ENCODE assay signal across 15 cellular contexts in the genomic region with DNA sequence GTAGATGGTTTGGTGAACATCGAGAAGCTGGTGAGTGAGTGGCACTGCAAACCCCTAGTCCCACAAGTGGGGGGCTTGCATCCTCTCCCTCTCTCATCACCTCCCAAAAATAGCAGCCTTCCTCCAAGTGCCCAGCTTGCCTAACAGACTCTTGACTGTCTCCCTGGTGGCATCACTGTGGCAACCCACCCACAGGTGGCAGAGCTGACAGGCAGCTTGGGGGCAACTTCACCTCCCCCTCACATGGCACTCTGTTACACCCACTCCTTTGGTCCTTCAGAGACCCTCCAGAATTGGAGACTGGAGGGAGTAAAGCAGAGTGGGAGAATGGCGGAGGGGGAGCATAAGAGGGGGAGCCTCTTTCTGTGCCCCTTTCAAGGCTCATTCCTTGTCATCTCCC.
"Had no signal": no experiment of that assay in that cellular context is flagged by ENCODE, and none has a peak within 500 bp of the region (broad histone marks: within the 10 kb centered on the region; RNA-seq: fewer than 3 reads in every experiment).

No MANE protein-coding gene starts in this region.

- DNase-seq: activated CD4-positive, alpha-beta T cell treated with anti-CD3 and anti-CD28 coated beads for 36 hours; activated CD8-positive, alpha-beta memory T cell treated with anti-CD3 and anti-CD28 coated beads, Interleukin-2, amount 50 U/mL, for 4 hours; activated CD8-positive, alpha-beta T cell treated with anti-CD3 and anti-CD28 coated beads for 36 hours; activated gamma-delta T cell treated with Interleukin-2 at 50 U/mL for 16 hours; activated T-cell treated with anti-CD3 and anti-CD28 coated beads, Interleukin-2, amount 50 U/mL, for 48 hours; aorta; erythroblast; left lung; mammary epithelial cell; mucosa of descending colon; naive thymus-derived CD4-positive, alpha-beta T cell; T-helper 17 cell; tibial artery; WERI-Rb-1 had no signal

- H3K4me3 ChIP-seq: left lung, mucosa of descending colon, tibial artery had no signal

- H3K9me3 Mint-ChIP-seq: activated CD8-positive, alpha-beta T cell treated with anti-CD3 and anti-CD28 coated beads for 36 hours; naive thymus-derived CD4-positive, alpha-beta T cell; stimulated activated memory B cell treated with anti-CD40 and anti-IgM and Interleukin-4, amounts not matched to agents 10 μg/mL and 1 μg/mL and 100 μg/mL, for 72 hours had no signal

- H3K9me3 ChIP-seq: left lung, mucosa of descending colon, tibial artery had no signal

- H3K27ac ChIP-seq: left lung, tibial artery had no signal

- H3K4me3 Mint-ChIP-seq: activated CD4-positive, alpha-beta T cell treated with anti-CD3 and anti-CD28 coated beads for 36 hours; activated CD8-positive, alpha-beta T cell treated with anti-CD3 and anti-CD28 coated beads for 36 hours; stimulated activated memory B cell treated with anti-CD40 and anti-IgM and Interleukin-4, amounts not matched to agents 10 μg/mL and 1 μg/mL and 100 μg/mL, for 72 hours; T-helper 17 cell had no signal

- ATAC-seq: activated CD4-positive, alpha-beta T cell treated with anti-CD3 and anti-CD28 coated beads for 36 hours; activated CD8-positive, alpha-beta T cell treated with anti-CD3 and anti-CD28 coated beads for 36 hours; left lung; mucosa of descending colon; naive thymus-derived CD4-positive, alpha-beta T cell; stimulated activated memory B cell treated with anti-CD40 and anti-IgM and Interleukin-4, amounts not matched to agents 10 μg/mL and 1 μg/mL and 100 μg/mL, for 72 hours; T-helper 17 cell had no signal

- H3K27me3 Mint-ChIP-seq: activated CD4-positive, alpha-beta T cell treated with anti-CD3 and anti-CD28 coated beads for 36 hours; activated CD8-positive, alpha-beta T cell treated with anti-CD3 and anti-CD28 coated beads for 36 hours; T-helper 17 cell had no signal

- H3K27ac Mint-ChIP-seq: activated CD4-positive, alpha-beta T cell treated with anti-CD3 and anti-CD28 coated beads for 36 hours; activated CD8-positive, alpha-beta T cell treated with anti-CD3 and anti-CD28 coated beads for 36 hours; naive thymus-derived CD4-positive, alpha-beta T cell; stimulated activated memory B cell treated with anti-CD40 and anti-IgM and Interleukin-4, amounts not matched to agents 10 μg/mL and 1 μg/mL and 100 μg/mL, for 72 hours; T-helper 17 cell had no signal
